ENCODE assay signal across 13 cellular contexts in the genomic region with DNA sequence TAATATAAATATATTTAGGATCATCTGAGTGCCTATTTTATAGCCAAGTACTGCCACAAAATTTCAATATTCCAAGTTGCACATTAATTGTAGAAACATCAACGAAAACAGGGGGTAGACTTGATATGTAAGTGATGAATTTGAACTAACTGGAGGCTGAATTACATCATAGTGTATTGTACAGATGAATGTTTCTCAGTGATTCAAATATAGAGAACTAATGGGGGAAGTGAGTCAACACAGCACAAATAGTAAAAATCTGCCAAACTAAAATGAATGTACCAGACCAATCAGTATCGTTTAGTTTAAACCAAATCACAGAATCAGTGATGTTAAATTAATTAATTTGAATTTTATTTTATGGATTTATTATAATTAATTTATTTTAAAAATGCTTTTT. TPM values are rescaled to one million over a fixed set of nuclear protein-coding genes. Genes with fewer than 3 reads are reported as not detected.
DNase-seq lines count a peak whose midpoint lies in the region; ATAC-seq and TF ChIP-seq lines count a peak whose summit lies in the region.
"Had no signal": no experiment of that assay in that cellular context is flagged by ENCODE, and none has a peak within 500 bp of the region (broad histone marks: within the 10 kb centered on the region; RNA-seq: fewer than 3 reads in every experiment).

No MANE protein-coding gene starts in this region.

- H3K4me1 Mint-ChIP-seq in stimulated activated naive CD8-positive, alpha-beta T cell treated with anti-CD3 and anti-CD28 coated beads, Interleukin-15, amount 100 ng/mL, for 72 hours: peaks cover 9% of the 10 kb centered on the region

- H3K9me3 Mint-ChIP-seq in stimulated activated naive CD8-positive, alpha-beta T cell treated with anti-CD3 and anti-CD28 coated beads, Interleukin-15, amount 100 ng/mL, for 72 hours: peaks cover 6 to 11% of the 10 kb centered on the region in 2 donors

- H3K27me3 Mint-ChIP-seq in stimulated activated naive CD8-positive, alpha-beta T cell treated with anti-CD3 and anti-CD28 coated beads, Interleukin-15, amount 100 ng/mL, for 72 hours: no peaks in the 10 kb centered on the region

- H3K4me3 ChIP-seq in choroid plexus epithelial cell (ENCODE audit: low read depth, low read length): no peak overlapping the region
- H3K4me3 ChIP-seq: psoas muscle had no signal

- TF ChIP-seq CTCF in choroid plexus epithelial cell (conservative IDR thresholded peaks at IDR 0.05; ENCODE audit: low read depth, low read length): no peak

- peak; percentile 65 for ATAC-seq in stimulated activated naive CD8-positive, alpha-beta T cell treated with anti-CD3 and anti-CD28 coated beads, Interleukin-15, amount 100 ng/mL, for 72 hours
- no peak for ATAC-seq in stimulated activated naive CD8-positive, alpha-beta T cell treated with anti-CD3 and anti-CD28 coated beads, Interleukin-15, Interleukin-2, amounts not matched to agents 100 U/mL and 50 U/mL, for 24 hours
- ATAC-seq in GM21447 (IDR thresholded peaks at IDR 0.05; ENCODE audit: unreplicated experiment) (no peak), HG03175 (IDR thresholded peaks at IDR 0.05; ENCODE audit: unreplicated experiment) (no peak)
- ATAC-seq: psoas muscle had no signal

- no peak overlapping the region for H3K4me3 Mint-ChIP-seq in stimulated activated naive CD8-positive, alpha-beta T cell treated with anti-CD3 and anti-CD28 coated beads, Interleukin-15, amount 100 ng/mL, for 72 hours
- H3K4me3 Mint-ChIP-seq: activated CD4-positive, alpha-beta T cell treated with anti-CD3 and anti-CD28 coated beads, Interleukin-2, amount 10 ng/mL, durations not matched to agents 7 days and 5 days had no signal

- no peak overlapping the region for H3K27ac ChIP-seq in caudate nucleus (ENCODE audit: low read depth, low read length)
- H3K27ac ChIP-seq: brain microvascular endothelial cell, psoas muscle had no signal

- no peak overlapping the region for H3K27ac Mint-ChIP-seq in stimulated activated naive CD8-positive, alpha-beta T cell treated with anti-CD3 and anti-CD28 coated beads, Interleukin-15, amount 100 ng/mL, for 72 hours
- H3K27ac Mint-ChIP-seq: activated CD4-positive, alpha-beta T cell treated with anti-CD3 and anti-CD28 coated beads, Interleukin-2, amount 10 ng/mL, durations not matched to agents 7 days and 5 days had no signal

- no peak for DNase-seq in stimulated activated naive CD8-positive, alpha-beta T cell treated with anti-CD3 and anti-CD28 coated beads, Interleukin-15, amount 100 ng/mL, for 72 hours
- DNase-seq in stimulated activated naive CD8-positive, alpha-beta T cell treated with anti-CD3 and anti-CD28 coated beads, Interleukin-15, Interleukin-2, amounts not matched to agents 100 U/mL and 50 U/mL, for 24 hours: no peak
- DNase-seq in LHCN-M2 (ENCODE audit: low read depth) (peak; percentile 39), choroid plexus epithelial cell (ENCODE audit: low read depth) (peak; percentile 35), GF-D8 (lab: John Stamatoyannopoulos, UW) (no peak), caudate nucleus (lab: John Stamatoyannopoulos, UW) (no peak)
- DNase-seq: activated CD4-positive, alpha-beta T cell treated with anti-CD3 and anti-CD28 coated beads, Interleukin-2, amount 10 ng/mL, durations not matched to agents 7 days and 5 days; brain microvascular endothelial cell; NCI-H1105 treated with DMSO at 0.1 percent for 48 hours; NCI-H345; psoas muscle had no signal

RNA-seq across cellular contexts. Expression of a gene that starts 42.8 kb away (rescaled TPM):
- total RNA-seq in LHCN-M2 (2014; rRNA removed): 41.2 and 45.6 TPM in 2 replicates
- polyA plus RNA-seq in LHCN-M2 (2012): 29.1 TPM

RNA-seq across cellular contexts. Expression of a gene that starts 43.5 kb away (rescaled TPM):
- total RNA-seq in LHCN-M2 (2014; rRNA removed): 5.8 and 6.7 TPM in 2 replicates
- polyA plus RNA-seq in LHCN-M2 (2012): 1.5 TPM

RNA-seq across cellular contexts. Expression of a gene that starts 59.1 kb away (rescaled TPM):
- 3.4 and 3.7 TPM in 2 replicates for total RNA-seq in LHCN-M2 (2014; rRNA removed)
- 2.9 TPM for polyA plus RNA-seq in LHCN-M2 (2012)

Comparison
In these comparisons a context has a peak if more than half of its experiments do, and no peak if none do; other contexts are left out.
1. DNase-seq: peak in LHCN-M2 (single experiment) and choroid plexus epithelial cell (single experiment); none in stimulated activated naive CD8-positive, alpha-beta T cell treated with anti-CD3 and anti-CD28 coated beads, Interleukin-15, amount 100 ng/mL, for 72 hours (0 of 2), stimulated activated naive CD8-positive, alpha-beta T cell treated with anti-CD3 and anti-CD28 coated beads, Interleukin-15, Interleukin-2, amounts not matched to agents 100 U/mL and 50 U/mL, for 24 hours (single experiment), GF-D8 (single experiment) and caudate nucleus (0 of 61).